ENCODE assay signal across 1 cellular context in genomic region chr1:117366982-117367768, GRCh38.
TF ChIP-seq lines count a peak whose summit lies in the region.

MAN1A2 (plus strand) TSS chr1:117367449; CDS start chr1:117368184, 735 bp downstream.

TF ChIP-seq in HepG2, 621 proteins besides CTCF, POLR2A, EP300 and RAD21 (continued from another document and continues in another):
- TF ChIP-seq IRF1 (CRISPR knock-in tag; IDR thresholded peaks at IDR 0.05; ENCODE audit: low read depth) = no peak
- TF ChIP-seq TMF1 (CRISPR knock-in tag; IDR thresholded peaks at IDR 0.05; ENCODE audit: low read depth) = no peak
- TF ChIP-seq NFATC3 (CRISPR knock-in tag; IDR thresholded peaks at IDR 0.05) = no peak
- no peak for TF ChIP-seq ZNF761 (CRISPR knock-in tag; conservative IDR thresholded peaks at IDR 0.05)
- no peak for TF ChIP-seq ELK4 (CRISPR knock-in tag; IDR thresholded peaks at IDR 0.05; ENCODE audit: borderline replicate concordance)
- no peak for TF ChIP-seq ARHGAP35 (CRISPR knock-in tag; IDR thresholded peaks at IDR 0.05; ENCODE audit: borderline replicate concordance)
- no peak for TF ChIP-seq NCOA1 (CRISPR knock-in tag; IDR thresholded peaks at IDR 0.05)
- no peak for TF ChIP-seq NR2F1 (CRISPR knock-in tag; IDR thresholded peaks at IDR 0.05)
- no peak for TF ChIP-seq MTA3 (CRISPR knock-in tag; IDR thresholded peaks at IDR 0.05)
- no peak for TF ChIP-seq GMEB2 (CRISPR knock-in tag; IDR thresholded peaks at IDR 0.05; ENCODE audit: low read depth)
- TF ChIP-seq TCF7 (IDR thresholded peaks at IDR 0.05; ENCODE audit: low read depth) = no peak
- no peak for TF ChIP-seq NFKBIZ (CRISPR knock-in tag; IDR thresholded peaks at IDR 0.05)
- peak; percentile 14; the same call in 1 of the 2 replicates for TF ChIP-seq ZNF331 (CRISPR knock-in tag; IDR thresholded peaks at IDR 0.05)
- no peak for TF ChIP-seq PTBP1 (IDR thresholded peaks at IDR 0.05; ENCODE audit: low read depth, low read length, poor library complexity, severe bottlenecking)
- no peak for TF ChIP-seq ZHX2 (IDR thresholded peaks at IDR 0.05; ENCODE audit: low read depth)
- peak; percentile 75; the same call in 1 of the 2 replicates for TF ChIP-seq ZHX2 (CRISPR knock-in tag; IDR thresholded peaks at IDR 0.05; ENCODE audit: borderline replicate concordance)
- no peak for TF ChIP-seq ZNF34 (CRISPR knock-in tag; IDR thresholded peaks at IDR 0.05; ENCODE audit: borderline replicate concordance)
- TF ChIP-seq ARID4A (CRISPR knock-in tag; IDR thresholded peaks at IDR 0.05; ENCODE audit: borderline replicate concordance) = peak; percentile 75; the same call in 1 of the 2 replicates
- TF ChIP-seq MED8 (CRISPR knock-in tag; IDR thresholded peaks at IDR 0.05; ENCODE audit: insufficient replicate concordance) = no peak
- TF ChIP-seq ZFP36 (IDR thresholded peaks at IDR 0.05; ENCODE audit: borderline replicate concordance, low read depth, low read length, partially characterized antibody) = no peak
- peak; percentile 66; the same call in 1 of the 2 replicates for TF ChIP-seq ZFP91 (CRISPR knock-in tag; IDR thresholded peaks at IDR 0.05; ENCODE audit: borderline replicate concordance)
- TF ChIP-seq SOX6 (IDR thresholded peaks at IDR 0.05) = no peak
- TF ChIP-seq SOX6 (CRISPR knock-in tag; IDR thresholded peaks at IDR 0.05) = peak; percentile 22; the same call in 1 of the 2 replicates
- no peak for TF ChIP-seq ATRX (CRISPR knock-in tag; IDR thresholded peaks at IDR 0.05; ENCODE audit: borderline replicate concordance)
- TF ChIP-seq HMG20A (CRISPR knock-in tag; IDR thresholded peaks at IDR 0.05; ENCODE audit: borderline replicate concordance) = no peak
- TF ChIP-seq DR1 (CRISPR knock-in tag; IDR thresholded peaks at IDR 0.05) = no peak
- no peak for TF ChIP-seq PBX2 (CRISPR knock-in tag; IDR thresholded peaks at IDR 0.05)
- TF ChIP-seq ZFAT (CRISPR knock-in tag; conservative IDR thresholded peaks at IDR 0.05) = no peak
- no peak for TF ChIP-seq ZNF543 (CRISPR knock-in tag; IDR thresholded peaks at IDR 0.05)
- no peak; the same call in 1 of the 2 replicates for TF ChIP-seq PITX1 (CRISPR knock-in tag; IDR thresholded peaks at IDR 0.05)
- no peak for TF ChIP-seq SATB2 (CRISPR knock-in tag; IDR thresholded peaks at IDR 0.05)
- no peak for TF ChIP-seq STAT5B (CRISPR knock-in tag; IDR thresholded peaks at IDR 0.05)
- TF ChIP-seq TRIM24 (CRISPR knock-in tag; IDR thresholded peaks at IDR 0.05) = no peak
- TF ChIP-seq ZHX1 (CRISPR knock-in tag; IDR thresholded peaks at IDR 0.05; ENCODE audit: low read depth) = 0 out of 2 replicates have a peak, but pooled peaks have one; percentile 26
- peak; percentile 67; the same call in 1 of the 2 replicates for TF ChIP-seq PHF20 (CRISPR knock-in tag; IDR thresholded peaks at IDR 0.05)
- TF ChIP-seq ZNF383 (CRISPR knock-in tag; IDR thresholded peaks at IDR 0.05; ENCODE audit: borderline replicate concordance) = no peak
- no peak for TF ChIP-seq ZBTB21 (CRISPR knock-in tag; IDR thresholded peaks at IDR 0.05)
